Comparison of ENCODE assay signal across 25 cellular contexts in genomic region chr7:132806834-132807233, GRCh38.
"Had no signal": no experiment of that assay in that cellular context is flagged by ENCODE, and none has a peak within 500 bp of the region (broad histone marks: within the 10 kb centered on the region; RNA-seq: fewer than 3 reads in every experiment).

No MANE protein-coding gene starts in this region.

- H3K36me3 Mint-ChIP-seq: natural killer cell had no signal

- DNase-seq: effector memory CD4-positive, alpha-beta T cell; foreskin keratinocyte; heart left ventricle; kidney; natural killer cell; right lobe of liver; small intestine; stimulated activated CD4-positive, alpha-beta T cell treated with anti-CD3 and anti-CD28 coated beads, Interleukin-15, amount 100 ng/mL, for 24 hours; stimulated activated CD4-positive, alpha-beta T cell treated with anti-CD3 and anti-CD28 coated beads, Interleukin-2, amount 100 ng/mL, for 48 hours; stimulated activated naive B cell treated with anti-CD40 and anti-IgM and Interleukin-4, amounts not matched to agents 10 μg/mL and 1 μg/mL and 100 μg/mL, for 72 hours; trophoblast cell had no signal

- ATAC-seq: foreskin keratinocyte; gastroesophageal sphincter; heart left ventricle; left lobe of liver; right lobe of liver; stimulated activated naive B cell treated with anti-CD40 and anti-IgM and Interleukin-4, amounts not matched to agents 10 μg/mL and 1 μg/mL and 100 μg/mL, for 72 hours had no signal

- H3K27me3 ChIP-seq: esophagus muscularis mucosa, foreskin keratinocyte, gastroesophageal sphincter, heart left ventricle, hepatocyte, neutrophil, right lobe of liver, suprapubic skin, vagina had no signal

- H3K4me3 Mint-ChIP-seq: dendritic cell treated with granulocyte-macrophage colony-stimulating factor and Interleukin-4, amounts not matched to agents 40 ng/mL and 50 ng/mL, for 4 days; memory B cell; natural killer cell; neural crest cell; stimulated activated naive B cell treated with anti-CD40 and anti-IgM and Interleukin-4, amounts not matched to agents 10 μg/mL and 1 μg/mL and 100 μg/mL, for 72 hours; stimulated activated naive CD8-positive, alpha-beta T cell treated with anti-CD3 and anti-CD28 coated beads, Interleukin-15, Interleukin-2, amounts not matched to agents 100 ng/mL and 50 ng/mL, for 24 hours had no signal

- H3K4me1 Mint-ChIP-seq: neural crest cell had no signal

- H3K27me3 Mint-ChIP-seq: dendritic cell treated with granulocyte-macrophage colony-stimulating factor and Interleukin-4, amounts not matched to agents 40 ng/mL and 50 ng/mL, for 4 days; memory B cell; progenitor cell of endocrine pancreas; stimulated activated naive B cell treated with anti-CD40 and anti-IgM and Interleukin-4, amounts not matched to agents 10 μg/mL and 1 μg/mL and 100 μg/mL, for 72 hours; stimulated activated naive CD8-positive, alpha-beta T cell treated with anti-CD3 and anti-CD28 coated beads, Interleukin-15, Interleukin-2, amounts not matched to agents 100 ng/mL and 50 ng/mL, for 24 hours had no signal

- H3K27ac ChIP-seq: esophagus muscularis mucosa, foreskin keratinocyte, gastroesophageal sphincter, heart left ventricle, hepatocyte, neutrophil, parathyroid adenoma, right lobe of liver, suprapubic skin, vagina had no signal

- H3K79me2 ChIP-seq: hepatocyte had no signal

- H3K4me1 ChIP-seq: esophagus muscularis mucosa, foreskin keratinocyte, gastroesophageal sphincter, parathyroid adenoma, right lobe of liver, suprapubic skin, vagina had no signal

- H3K4me2 ChIP-seq: hepatocyte had no signal

- H2AFZ ChIP-seq: hepatocyte, parathyroid adenoma had no signal

- H3K4me3 ChIP-seq: esophagus muscularis mucosa, gastroesophageal sphincter, heart left ventricle, hepatocyte, lung, right lobe of liver, suprapubic skin, vagina had no signal

- H3K9me3 Mint-ChIP-seq: dendritic cell treated with granulocyte-macrophage colony-stimulating factor and Interleukin-4, amounts not matched to agents 40 ng/mL and 50 ng/mL, for 4 days; natural killer cell; neural crest cell; stimulated activated naive CD8-positive, alpha-beta T cell treated with anti-CD3 and anti-CD28 coated beads, Interleukin-15, Interleukin-2, amounts not matched to agents 100 ng/mL and 50 ng/mL, for 24 hours had no signal

- H3K9me3 ChIP-seq: esophagus muscularis mucosa, gastroesophageal sphincter, heart left ventricle, neutrophil, right lobe of liver, suprapubic skin, vagina had no signal

- H3K27ac Mint-ChIP-seq: dendritic cell treated with granulocyte-macrophage colony-stimulating factor and Interleukin-4, amounts not matched to agents 40 ng/mL and 50 ng/mL, for 4 days; memory B cell; natural killer cell; progenitor cell of endocrine pancreas; stimulated activated naive B cell treated with anti-CD40 and anti-IgM and Interleukin-4, amounts not matched to agents 10 μg/mL and 1 μg/mL and 100 μg/mL, for 72 hours; stimulated activated naive CD8-positive, alpha-beta T cell treated with anti-CD3 and anti-CD28 coated beads, Interleukin-15, Interleukin-2, amounts not matched to agents 100 ng/mL and 50 ng/mL, for 24 hours had no signal

- H3K36me3 ChIP-seq: esophagus muscularis mucosa, gastroesophageal sphincter, heart left ventricle, neutrophil, right lobe of liver, suprapubic skin, vagina had no signal
